In genomic region chr18:51541230-51541629, GRCh38 we compare ENCODE assay signal across 23 cellular contexts.
A peak's percentile ranks its signal among the peaks of the same experiment; 100 is the strongest.
DNase-seq lines count a peak whose midpoint lies in the region; ATAC-seq, FAIRE-seq and TF ChIP-seq lines count a peak whose summit lies in the region.
"Had no signal": no experiment of that assay in that cellular context is flagged by ENCODE, and none has a peak within 500 bp of the region (broad histone marks: within the 10 kb centered on the region; RNA-seq: fewer than 3 reads in every experiment).

No MANE protein-coding gene starts in this region.

- H3K36me3 ChIP-seq in GM12878 (ENCODE audit: control insufficient read depth in 2 of 2, insufficient read depth in 2 of 2, low read length in 1 of 2), result no peaks in the 10 kb centered on the region

- no peak for TF ChIP-seq RAD21 in GM12878 (IDR thresholded peaks at IDR 0.05; ENCODE audit: insufficient read depth, low read depth, low read length)

- no peaks in the 10 kb centered on the region for H3K27me3 ChIP-seq in GM12878 (replicated peaks in 1 of 2; ENCODE audit: control insufficient read depth in 2 of 2, insufficient read depth in 2 of 2, low read length in 1 of 2)

- POLR2A ChIA-PET in activated CD4-positive, alpha-beta T cell treated with anti-CD3 and anti-CD28 coated beads for 36 hours (lab: Charles Lee), result no interaction called here
- POLR2A ChIA-PET in GM12878 (lab: Charles Lee), result no interaction called here

- CTCF ChIA-PET in activated CD4-positive, alpha-beta T cell treated with anti-CD3 and anti-CD28 coated beads for 36 hours (lab: Charles Lee), result no interaction called here
- CTCF ChIA-PET in GM12878 (lab: Yijun Ruan, JAX), result no interaction called here

- H3K4me3 ChIP-seq in GM12878, result no peak overlapping the region
- H3K4me3 ChIP-seq: A549, GM23338, K562 had no signal

- RAD21 ChIA-PET in GM12878 (lab: Charles Lee; ENCODE audit: unreplicated experiment), result no interaction called here

- peaks cover 3% of the 10 kb centered on the region for H3K4me1 Mint-ChIP-seq in activated CD4-positive, alpha-beta T cell treated with anti-CD3 and anti-CD28 coated beads for 36 hours
- H3K4me1 Mint-ChIP-seq in natural killer cell treated with Interleukin-12 subunit alpha and Interleukin-12 subunit beta and Interleukin-15 and Interleukin-18, amount 100 ng/mL, for 72 hours (ENCODE audit: low read depth in 2 of 2), result peaks cover 5 to 6% of the 10 kb centered on the region in 2 donors
- no peaks in the 10 kb centered on the region for H3K4me1 Mint-ChIP-seq in natural killer cell

- H2AFZ ChIP-seq in GM12878 (ENCODE audit: control insufficient read depth, low read depth, low read length), result no peak overlapping the region
- H2AFZ ChIP-seq: GM23338 had no signal

- no peak for TF ChIP-seq EP300 in GM12878 (IDR thresholded peaks at IDR 0.05; ENCODE audit: borderline replicate concordance in 1 of 2, control insufficient read depth in 1 of 2, low read depth in 2 of 2, low read length in 2 of 2)

- H3K9me3 Mint-ChIP-seq in activated CD4-positive, alpha-beta T cell treated with anti-CD3 and anti-CD28 coated beads for 36 hours (ENCODE audit: low read depth), result no peaks in the 10 kb centered on the region
- peaks cover 3% of the 10 kb centered on the region for H3K9me3 Mint-ChIP-seq in natural killer cell treated with Interleukin-12 subunit alpha and Interleukin-12 subunit beta and Interleukin-15 and Interleukin-18, amount 100 ng/mL, for 72 hours
- no peaks in the 10 kb centered on the region for H3K9me3 Mint-ChIP-seq in natural killer cell
- H3K9me3 Mint-ChIP-seq: CD4-positive, alpha-beta T cell; GM23338 had no signal

- TF ChIP-seq POLR2A in GM12878 (IDR thresholded peaks at IDR 0.05; ENCODE audit: low read depth, low read length), result no peak

- no peak overlapping the region for H3K4me3 Mint-ChIP-seq in activated CD4-positive, alpha-beta T cell treated with anti-CD3 and anti-CD28 coated beads for 36 hours
- no peak overlapping the region for H3K4me3 Mint-ChIP-seq in natural killer cell treated with Interleukin-12 subunit alpha and Interleukin-12 subunit beta and Interleukin-15 and Interleukin-18, amount 100 ng/mL, for 72 hours
- no peak overlapping the region for H3K4me3 Mint-ChIP-seq in natural killer cell
- H3K4me3 Mint-ChIP-seq: CD4-positive, alpha-beta T cell; GM23338; HFFc6 had no signal

- H3K9me3 ChIP-seq in GM12878 (replicated peaks; ENCODE audit: control insufficient read depth, insufficient read depth, low read length), result no peaks in the 10 kb centered on the region
- H3K9me3 ChIP-seq: A549, Caco-2 had no signal

- no peak overlapping the region for H3K27ac Mint-ChIP-seq in activated CD4-positive, alpha-beta T cell treated with anti-CD3 and anti-CD28 coated beads for 36 hours
- H3K27ac Mint-ChIP-seq in natural killer cell treated with Interleukin-12 subunit alpha and Interleukin-12 subunit beta and Interleukin-15 and Interleukin-18, amount 100 ng/mL, for 72 hours, result no peak overlapping the region
- H3K27ac Mint-ChIP-seq in natural killer cell, result no peak overlapping the region
- H3K27ac Mint-ChIP-seq: CD4-positive, alpha-beta T cell; GM23338; HFFc6 had no signal

- no peak overlapping the region for H3K4me2 ChIP-seq in GM12878 (ENCODE audit: control insufficient read depth, insufficient read depth)
- H3K4me2 ChIP-seq: A549, GM23338 had no signal

- peak; percentile 73 for ATAC-seq in activated CD4-positive, alpha-beta T cell treated with anti-CD3 and anti-CD28 coated beads for 36 hours
- peak; percentile 46 to 63 for ATAC-seq in natural killer cell treated with Interleukin-12 subunit alpha and Interleukin-12 subunit beta and Interleukin-15 and Interleukin-18, amount 100 ng/mL, for 72 hours
- ATAC-seq in natural killer cell (no peak), GM12878 (no peak), GM19397 (IDR thresholded peaks at IDR 0.05; ENCODE audit: unreplicated experiment) (no peak), GM18907 (IDR thresholded peaks at IDR 0.05; ENCODE audit: unreplicated experiment) (no peak)
- ATAC-seq: A549, GM23338, HCT116, K562 had no signal

- H4K20me1 ChIP-seq in GM12878 (ENCODE audit: control insufficient read depth, insufficient read depth), result no peaks in the 10 kb centered on the region

- no peak overlapping the region for H3K27ac ChIP-seq in GM12878 (ENCODE audit: control insufficient read depth, insufficient read depth)
- H3K27ac ChIP-seq: 22Rv1, A549, C4-2B had no signal

- no peak for TF ChIP-seq CTCF in natural killer cell (IDR thresholded peaks at IDR 0.05)
- TF ChIP-seq CTCF in GM12878 (IDR thresholded peaks at IDR 0.05 in 2 of 3, conservative IDR thresholded peaks at IDR 0.05 in 1 of 3; ENCODE audit: control insufficient read depth in 2 of 3, extremely low read depth in 1 of 3, insufficient read depth in 1 of 3, low read depth in 3 of 3, low read length in 3 of 3), result no peak

- H3K4me1 ChIP-seq in GM12878 (ENCODE audit: control insufficient read depth, insufficient read depth, low read length), result no peaks in the 10 kb centered on the region
- H3K4me1 ChIP-seq: A549, Caco-2 had no signal

- BruUV-seq in GM12878 (replicated peaks; lab: Mats Ljungman, UMichigan), result no TSS peak

- SMC1A ChIA-PET in GM12878 (lab: Charles Lee; ENCODE audit: uncharacterized antibody, unreplicated experiment), result interaction anchor here (0.8 to 1.5 kb wide), 3 partner anchors 29 to 144 kb away, joined by 3 read pairs; no protein-coding TSS in a partner anchor

- H3K79me2 ChIP-seq in GM12878 (ENCODE audit: control insufficient read depth, insufficient read depth, low read length), result no peaks in the 10 kb centered on the region

- H3K27me3 Mint-ChIP-seq in activated CD4-positive, alpha-beta T cell treated with anti-CD3 and anti-CD28 coated beads for 36 hours, result peaks cover 2% of the 10 kb centered on the region
- H3K27me3 Mint-ChIP-seq in natural killer cell treated with Interleukin-12 subunit alpha and Interleukin-12 subunit beta and Interleukin-15 and Interleukin-18, amount 100 ng/mL, for 72 hours, result peaks cover 20 to 22% of the 10 kb centered on the region in 2 donors
- H3K27me3 Mint-ChIP-seq in natural killer cell (ENCODE audit: low read depth in 2 of 2), result peaks cover 3 to 6% of the 10 kb centered on the region in 2 donors

- DNase-seq in activated CD4-positive, alpha-beta T cell treated with anti-CD3 and anti-CD28 coated beads for 36 hours, result no peak
- DNase-seq in activated CD4-positive, alpha-beta T cell treated with anti-CD3 and anti-CD28 coated beads, Interleukin-2, amount 50 U/mL, for 4 hours, result no peak
- no peak for DNase-seq in natural killer cell treated with Interleukin-12 subunit alpha and Interleukin-12 subunit beta and Interleukin-15 and Interleukin-18, amount 100 ng/mL, for 72 hours (ENCODE audit: low spot score)
- DNase-seq in natural killer cell (no peak), GM12878 (ENCODE audit: low read depth, low spot score) (no peak)
- DNase-seq: AML-193; Caco-2; CD4-positive, alpha-beta T cell; H7; HFFc6; IMR-90 had no signal

- FAIRE-seq in GM12878 (lab: Jason Lieb, UNC), result no peak
- FAIRE-seq: A549, D721Med, G401.6, GM19239, HTR-8/SVneo, K562 had no signal

- H3K9ac ChIP-seq in GM12878 (ENCODE audit: control insufficient read depth, insufficient read depth, low read length), result no peak overlapping the region

- no peaks in the 10 kb centered on the region for H3K36me3 Mint-ChIP-seq in activated CD4-positive, alpha-beta T cell treated with anti-CD3 and anti-CD28 coated beads for 36 hours (ENCODE audit: low read depth)
- H3K36me3 Mint-ChIP-seq in natural killer cell treated with Interleukin-12 subunit alpha and Interleukin-12 subunit beta and Interleukin-15 and Interleukin-18, amount 100 ng/mL, for 72 hours, result no peaks in the 10 kb centered on the region
- H3K36me3 Mint-ChIP-seq in natural killer cell, result no peaks in the 10 kb centered on the region

- in situ Hi-C loops in GM12878 (cut with MboI), result no loop called here

- intact Hi-C loops in activated CD4-positive, alpha-beta T cell treated with anti-CD3 and anti-CD28 coated beads for 36 hours (cut with DNase I, micrococcal nuclease), result loop anchor here in 1 of 2 experiments (10.0 kb wide), 1 partner anchor 426 kb away; no protein-coding TSS in a partner anchor
- intact Hi-C loops in natural killer cell (cut with micrococcal nuclease) (no loop called here), GM12878 (cut with micrococcal nuclease; ENCODE audit: unreplicated experiment) (no loop called here)

TF ChIP-seq in GM12878, 131 proteins besides CTCF, POLR2A, EP300 and RAD21 (continues in another document):
- TF ChIP-seq JUNB (IDR thresholded peaks at IDR 0.05) (0 out of 2 replicates have a peak, but pooled peaks have one; percentile 17), MTA3 (IDR thresholded peaks at IDR 0.05; ENCODE audit: borderline replicate concordance, low read length) (no peak), REST (IDR thresholded peaks at IDR 0.05; ENCODE audit: low read depth, low read length) (no peak)

Comparison
In these comparisons a context has a peak if more than half of its experiments do, and no peak if none do; other contexts are left out.
1. ATAC-seq: peak in activated CD4-positive, alpha-beta T cell treated with anti-CD3 and anti-CD28 coated beads for 36 hours (single experiment) and natural killer cell treated with Interleukin-12 subunit alpha and Interleukin-12 subunit beta and Interleukin-15 and Interleukin-18, amount 100 ng/mL, for 72 hours (2 of 2); none in natural killer cell (0 of 3), GM12878 (single experiment), GM19397 (single experiment) and GM18907 (single experiment).